Comparison of ENCODE assay signal across 8 cellular contexts in the genomic region with DNA sequence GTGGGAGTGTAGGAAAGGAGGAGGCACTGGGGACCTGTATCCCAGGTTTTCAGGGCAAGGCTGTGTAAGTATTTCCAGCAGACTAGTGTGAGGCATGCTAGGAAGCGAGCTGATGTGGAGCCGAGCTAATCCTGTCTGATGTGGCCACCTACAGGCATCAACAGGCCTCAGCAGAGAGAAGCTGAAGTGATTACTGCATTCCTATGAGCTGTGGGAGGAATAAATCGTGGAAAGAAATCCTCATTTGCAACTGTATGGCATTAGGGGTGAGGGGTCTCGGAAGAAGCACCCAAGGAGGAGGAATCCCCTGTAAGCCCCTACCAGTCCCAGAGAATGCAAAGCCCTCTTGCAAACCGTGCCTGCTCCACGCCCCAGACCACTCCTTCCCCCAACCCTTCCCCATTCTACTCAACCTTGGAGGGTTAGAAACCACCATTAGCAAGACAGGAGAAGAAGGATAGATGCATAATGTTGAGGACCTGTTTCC. TPM values are rescaled to one million over a fixed set of nuclear protein-coding genes. Genes with fewer than 3 reads are reported as not detected.
DNase-seq lines count a peak whose midpoint lies in the region; ATAC-seq and TF ChIP-seq lines count a peak whose summit lies in the region.

No MANE protein-coding gene starts in this region.

- H2AFZ ChIP-seq in ACC112 (ENCODE audit: low read length, unreplicated experiment): peak overlapping the region; percentile 6
- H2AFZ ChIP-seq in parathyroid adenoma: peak overlapping the region; percentile 30

- no peak overlapping the region for H3K9ac ChIP-seq in parathyroid adenoma

- no peak for DNase-seq in GM13977 (ENCODE audit: low spot score)
- peak; percentile 75 for DNase-seq in RPMI7951 (ENCODE audit: low read depth)
- peak; percentile 76 for DNase-seq in fibroblast of villous mesenchyme (ENCODE audit: low read depth)
- no peak for DNase-seq in NCI-H510A treated with DMSO at 0.1 percent for 48 hours (lab: John Stamatoyannopoulos, UW)

- H3K4me3 ChIP-seq in ACC112 (ENCODE audit: low read depth, low read length) (no peak overlapping the region), fibroblast of villous mesenchyme (ENCODE audit: low read depth, low read length) (no peak overlapping the region), parathyroid adenoma (ENCODE audit: low read depth, low read length) (no peak overlapping the region)

- in situ Hi-C loops in GM13977 (cut with MboI; ENCODE audit: low pct_unique_long_range_greater_than_20kb, low sequenced_read_pairs, unreplicated experiment): loop anchor here (10.0 kb wide), 1 partner anchor 246 kb away; no protein-coding TSS in a partner anchor

- H3K27ac ChIP-seq in ACC112 (ENCODE audit: low read depth, low read length): no peak overlapping the region
- H3K27ac ChIP-seq in parathyroid adenoma: no peak overlapping the region

- H3K4me1 ChIP-seq in ACC112 (ENCODE audit: control insufficient read depth, insufficient read depth, low read length, unreplicated experiment) (peaks cover 19% of the 10 kb centered on the region), parathyroid adenoma (peaks cover 8% of the 10 kb centered on the region)

- TF ChIP-seq CTCF in GM13977 (IDR thresholded peaks at IDR 0.05; ENCODE audit: extremely low read depth, insufficient read depth, missing control alignments): peak; percentile 39
- TF ChIP-seq CTCF in fibroblast of villous mesenchyme (IDR thresholded peaks at IDR 0.05; ENCODE audit: insufficient read depth, low read depth, low read length): peak; percentile 80
- peak; percentile 45 for TF ChIP-seq CTCF in parathyroid adenoma (IDR thresholded peaks at IDR 0.05)

- H3K27me3 ChIP-seq in ACC112 (ENCODE audit: insufficient read depth, low read length) (no peaks in the 10 kb centered on the region), parathyroid adenoma (ENCODE audit: control insufficient read depth, insufficient read depth, low read length) (no peaks in the 10 kb centered on the region)

- H3K79me2 ChIP-seq in ACC112 (ENCODE audit: control insufficient read depth, insufficient read depth, low read length, unreplicated experiment): no peaks in the 10 kb centered on the region
- H3K79me2 ChIP-seq in parathyroid adenoma: no peaks in the 10 kb centered on the region

- no peaks in the 10 kb centered on the region for H3K9me3 ChIP-seq in parathyroid adenoma (ENCODE audit: control insufficient read depth, low read length)

- ATAC-seq in GM21367 (IDR thresholded peaks at IDR 0.05; ENCODE audit: unreplicated experiment) (no peak), HG03108 (IDR thresholded peaks at IDR 0.05; ENCODE audit: unreplicated experiment) (no peak)

- no peak overlapping the region for H3K4me2 ChIP-seq in parathyroid adenoma (ENCODE audit: low read length)

- H3K36me3 ChIP-seq in ACC112 (ENCODE audit: insufficient read depth, low read length) (no peaks in the 10 kb centered on the region), parathyroid adenoma (ENCODE audit: control insufficient read depth, insufficient read depth, low read length) (no peaks in the 10 kb centered on the region)

RNA-seq across cellular contexts. Expression of a gene that starts 41.6 kb away (rescaled TPM):
- total RNA-seq in RPMI7951 (2014; rRNA removed; shearing (Covaris generic)): not detected in 2 replicates
- not detected in 2 replicates for total RNA-seq in fibroblast of villous mesenchyme

RNA-seq across cellular contexts. Expression of a gene that starts 43.8 kb away (rescaled TPM):
- 0.48 and 0.88 TPM in 2 replicates for total RNA-seq in RPMI7951 (2014; rRNA removed; shearing (Covaris generic))
- 0.97 and 3.0 TPM in 2 replicates for total RNA-seq in fibroblast of villous mesenchyme

RNA-seq across cellular contexts. Expression of a gene that starts 49.5 kb away (rescaled TPM):
- not detected in 2 replicates for total RNA-seq in RPMI7951 (2014; rRNA removed; shearing (Covaris generic))
- not detected in 2 replicates for total RNA-seq in fibroblast of villous mesenchyme

Comparison
In these comparisons a context has a peak if more than half of its experiments do, and no peak if none do; other contexts are left out.
1. DNase-seq: peak in RPMI7951 (single experiment) and fibroblast of villous mesenchyme (single experiment); none in GM13977 (single experiment) and NCI-H510A treated with DMSO at 0.1 percent for 48 hours (single experiment).
2. Peak in every context shown above with its lines, with median percentiles within 50 percentile points of each other: CTCF ChIP-seq.